Comparison of ENCODE assay signal across 15 cellular contexts in genomic region chr10:132106431-132106830, GRCh38. TPM values are rescaled to one million over a fixed set of nuclear protein-coding genes. Genes with fewer than 3 reads are reported as not detected.
DNase-seq lines count a peak whose midpoint lies in the region; ATAC-seq lines count a peak whose summit lies in the region.
"Had no signal": no experiment of that assay in that cellular context is flagged by ENCODE, and none has a peak within 500 bp of the region (broad histone marks: within the 10 kb centered on the region; RNA-seq: fewer than 3 reads in every experiment).

No MANE protein-coding gene starts in this region.

- H3K9me3 ChIP-seq in BLaER1 treated with 17β-estradiol and CSF1 and Interleukin-3, amounts not matched to agents 10 nM and 100 nM (replicated peaks in 1 of 11), result no peaks in the 10 kb centered on the region

- H3K36me3 Mint-ChIP-seq in activated T-cell treated with anti-CD3 and anti-CD28 coated beads, Interleukin-2, amount 50 U/mL, for 72 hours (ENCODE audit: insufficient read depth in 2 of 2), result no peaks in the 10 kb centered on the region
- H3K36me3 Mint-ChIP-seq: CD4-positive, CD25-positive, alpha-beta regulatory T cell had no signal

- H3K4me2 ChIP-seq in BLaER1 treated with 17β-estradiol and CSF1 and Interleukin-3, amounts not matched to agents 10 nM and 100 nM, result peak overlapping the region in 9 of 11 experiments; percentile 62 to 99 (median 86); a peak in 16 of 22 replicates

- H3K4me3 ChIP-seq in BLaER1 treated with 17β-estradiol and CSF1 and Interleukin-3, amounts not matched to agents 10 nM and 100 nM, result no peak overlapping the region

- no peaks in the 10 kb centered on the region for H3K36me3 ChIP-seq in BLaER1 treated with 17β-estradiol and CSF1 and Interleukin-3, amounts not matched to agents 10 nM and 100 nM

- intact Hi-C loops in sciatic nerve (cut with DNase I), result no loop called here

- peaks cover 0 to 22% (median 6%) of the 10 kb centered on the region in 11 experiments; a peak in 7 of 22 replicates for H4K20me1 ChIP-seq in BLaER1 treated with 17β-estradiol and CSF1 and Interleukin-3, amounts not matched to agents 10 nM and 100 nM

- H3K4me1 Mint-ChIP-seq in activated T-cell treated with anti-CD3 and anti-CD28 coated beads, Interleukin-2, amount 50 U/mL, for 72 hours (ENCODE audit: low read depth), result no peaks in the 10 kb centered on the region
- H3K4me1 Mint-ChIP-seq: CD4-positive, CD25-positive, alpha-beta regulatory T cell had no signal

- no peak overlapping the region for H3K9ac ChIP-seq in BLaER1 treated with 17β-estradiol and CSF1 and Interleukin-3, amounts not matched to agents 10 nM and 100 nM

- ATAC-seq in activated T-cell treated with anti-CD3 and anti-CD28 coated beads, Interleukin-2, amount 50 U/mL, for 72 hours (replicated peaks in 1 of 2), result no peak
- ATAC-seq in sciatic nerve (no peak), HG03045 (IDR thresholded peaks at IDR 0.05; ENCODE audit: unreplicated experiment) (no peak)
- ATAC-seq: Panc1 had no signal

- H3K27ac Mint-ChIP-seq in activated T-cell treated with anti-CD3 and anti-CD28 coated beads, Interleukin-2, amount 50 U/mL, for 72 hours, result no peak overlapping the region

- DNase-seq in activated T-cell treated with anti-CD3 and anti-CD28 coated beads, Interleukin-2, amount 50 U/mL, for 1 hour, result peak; percentile 11
- DNase-seq in activated T-cell treated with anti-CD3 and anti-CD28 coated beads, Interleukin-2, amount 50 U/mL, for 72 hours, result no peak
- DNase-seq in islet precursor cell, result peak; percentile 14
- DNase-seq in sciatic nerve (ENCODE audit: low spot score), result peak; percentile 48
- DNase-seq in occipital lobe (lab: John Stamatoyannopoulos, UW), result no peak
- DNase-seq in AG20443 (ENCODE audit: low spot score), result no peak
- DNase-seq: CD4-positive, CD25-positive, alpha-beta regulatory T cell; HCEC 1CT; Kasumi-1; NCI-H1436; NCI-H2029 treated with DMSO at 0.1 percent for 48 hours; NCI-H510A had no signal

- H3K27me3 ChIP-seq in BLaER1 treated with 17β-estradiol and CSF1 and Interleukin-3, amounts not matched to agents 10 nM and 100 nM, result peaks cover 0 to 26% (median 10%) of the 10 kb centered on the region in 11 experiments; a peak in 16 of 22 replicates

- no peaks in the 10 kb centered on the region for H3K9me3 Mint-ChIP-seq in activated T-cell treated with anti-CD3 and anti-CD28 coated beads, Interleukin-2, amount 50 U/mL, for 72 hours

- H3K27me3 Mint-ChIP-seq in activated T-cell treated with anti-CD3 and anti-CD28 coated beads, Interleukin-2, amount 50 U/mL, for 72 hours (ENCODE audit: low read depth), result no peaks in the 10 kb centered on the region
- H3K27me3 Mint-ChIP-seq: CD4-positive, CD25-positive, alpha-beta regulatory T cell had no signal

- no peak overlapping the region for H3K27ac ChIP-seq in BLaER1 treated with 17β-estradiol and CSF1 and Interleukin-3, amounts not matched to agents 10 nM and 100 nM

- peaks cover 8 to 95% (median 85%) of the 10 kb centered on the region in 10 experiments; a peak in 18 of 20 replicates for H3K4me1 ChIP-seq in BLaER1 treated with 17β-estradiol and CSF1 and Interleukin-3, amounts not matched to agents 10 nM and 100 nM

- H3K4me3 Mint-ChIP-seq in activated T-cell treated with anti-CD3 and anti-CD28 coated beads, Interleukin-2, amount 50 U/mL, for 72 hours, result no peak overlapping the region
- H3K4me3 Mint-ChIP-seq: CD4-positive, CD25-positive, alpha-beta regulatory T cell had no signal

RNA-seq across cellular contexts. Expression of gene JAKMIP3, which starts 40.7 kb away (rescaled TPM):
- total RNA-seq in activated T-cell treated with anti-CD3 and anti-CD28 coated beads, Interleukin-2, amount 50 U/mL, for 72 hours, result 1 to 10 TPM; 2.7 to 6.6 TPM
- total RNA-seq in sciatic nerve (1.1 TPM), occipital lobe (4.8 TPM)

Comparison
In these comparisons a context has a peak if more than half of its experiments do, and no peak if none do; other contexts are left out.
1. DNase-seq: peak in activated T-cell treated with anti-CD3 and anti-CD28 coated beads, Interleukin-2, amount 50 U/mL, for 1 hour (single experiment), islet precursor cell (single experiment) and sciatic nerve (single experiment); none in activated T-cell treated with anti-CD3 and anti-CD28 coated beads, Interleukin-2, amount 50 U/mL, for 72 hours (0 of 2), occipital lobe (single experiment) and AG20443 (single experiment).